18 cellular contexts compared by ENCODE assay signal in genomic region chr17:12078791-12079190, GRCh38. TPM values are rescaled to one million over a fixed set of nuclear protein-coding genes. Genes with fewer than 3 reads are reported as not detected.
A peak's percentile ranks its signal among the peaks of the same experiment; 100 is the strongest.
DNase-seq lines count a peak whose midpoint lies in the region; ATAC-seq, FAIRE-seq and TF ChIP-seq lines count a peak whose summit lies in the region.
"Had no signal": no experiment of that assay in that cellular context is flagged by ENCODE, and none has a peak within 500 bp of the region (broad histone marks: within the 10 kb centered on the region; RNA-seq: fewer than 3 reads in every experiment).

No MANE protein-coding gene starts in this region.

- POLR2A ChIA-PET in SK-N-SH (lab: Yijun Ruan, JAX), result no interaction called here

- H3K4me3 Mint-ChIP-seq in activated T-cell treated with anti-CD3 and anti-CD28 coated beads, Interleukin-2, amount 50 U/mL, for 72 hours, result no peak overlapping the region
- no peak overlapping the region for H3K4me3 Mint-ChIP-seq in activated naive CD4-positive, alpha-beta T cell treated with anti-CD3 and anti-CD28 coated beads for 36 hours
- H3K4me3 Mint-ChIP-seq: activated T-helper 17 cell treated with anti-CD3 and anti-CD28 coated beads, Interleukin-2, amount 50 U/mL, for 72 hours; naive thymus-derived CD4-positive, alpha-beta T cell had no signal

- H3K27ac ChIP-seq in SK-N-SH (ENCODE audit: low read depth in 2 of 2, low read length in 1 of 2) (peak overlapping the region in 1 of 2 experiments; percentile 64; a peak in 3 of 4 replicates), smooth muscle cell (ENCODE audit: low read depth) (peak overlapping the region; percentile 88)
- H3K27ac ChIP-seq: esophagus squamous epithelium, skin epidermis had no signal

- H3K27me3 ChIP-seq in SK-N-SH (ENCODE audit: insufficient read depth) (no peaks in the 10 kb centered on the region), smooth muscle cell (ENCODE audit: low read depth) (no peaks in the 10 kb centered on the region)
- H3K27me3 ChIP-seq: esophagus squamous epithelium had no signal

- no peaks in the 10 kb centered on the region for H3K9me2 ChIP-seq in SK-N-SH

- TF ChIP-seq POLR2A in H54 (IDR thresholded peaks at IDR 0.05; ENCODE audit: low read depth, low read length), result no peak

- ATAC-seq in activated T-cell treated with anti-CD3 and anti-CD28 coated beads, Interleukin-2, amount 50 U/mL, for 72 hours (replicated peaks in 1 of 2), result no peak
- ATAC-seq: activated T-helper 17 cell treated with anti-CD3 and anti-CD28 coated beads, Interleukin-2, amount 50 U/mL, for 72 hours; naive thymus-derived CD4-positive, alpha-beta T cell had no signal

- peaks cover 0 to 3% of the 10 kb centered on the region in 2 donors for H3K9me3 Mint-ChIP-seq in activated T-cell treated with anti-CD3 and anti-CD28 coated beads, Interleukin-2, amount 50 U/mL, for 72 hours
- no peaks in the 10 kb centered on the region for H3K9me3 Mint-ChIP-seq in activated naive CD4-positive, alpha-beta T cell treated with anti-CD3 and anti-CD28 coated beads for 36 hours
- H3K9me3 Mint-ChIP-seq: activated T-helper 17 cell treated with anti-CD3 and anti-CD28 coated beads, Interleukin-2, amount 50 U/mL, for 72 hours had no signal

- peaks cover 63% of the 10 kb centered on the region; the same call in 1 of the 2 replicates for H3K79me2 ChIP-seq in SK-N-SH (ENCODE audit: insufficient read depth)
- peaks cover 62% of the 10 kb centered on the region for H3K79me2 ChIP-seq in smooth muscle cell (ENCODE audit: low read depth)

- H3K4me3 ChIP-seq in SK-N-SH (ENCODE audit: low read depth in 2 of 2, low read length in 1 of 2), result no peak overlapping the region
- H3K4me3 ChIP-seq in fibroblast of pulmonary artery (replicated peaks; ENCODE audit: low read depth, low read length), result no peak overlapping the region
- no peak overlapping the region for H3K4me3 ChIP-seq in smooth muscle cell
- H3K4me3 ChIP-seq: esophagus squamous epithelium, skin epidermis, thoracic aorta had no signal

- CTCF ChIA-PET in SK-N-SH (lab: Yijun Ruan, JAX), result no interaction called here
- CTCF ChIA-PET in activated naive CD4-positive, alpha-beta T cell treated with anti-CD3 and anti-CD28 coated beads for 36 hours (lab: Charles Lee), result interaction anchor here (1.0 kb wide), 1 partner anchor 11 kb away, joined by 3 read pairs; no protein-coding TSS in a partner anchor

- intact Hi-C loops in activated naive CD4-positive, alpha-beta T cell treated with anti-CD3 and anti-CD28 coated beads for 36 hours (cut with micrococcal nuclease), result no loop called here

- peaks cover 25 to 35% of the 10 kb centered on the region in 2 experiments for H3K36me3 ChIP-seq in SK-N-SH (replicated peaks in 1 of 2; ENCODE audit: control insufficient read depth in 1 of 2, insufficient read depth in 2 of 2, low read length in 1 of 2)
- peaks cover 3% of the 10 kb centered on the region for H3K36me3 ChIP-seq in smooth muscle cell (ENCODE audit: low read depth)

- peak; percentile 97 for FAIRE-seq in H54 (lab: Jason Lieb, UNC)
- FAIRE-seq: GM19239 had no signal

- H3K4me1 ChIP-seq in SK-N-SH (ENCODE audit: control insufficient read depth in 1 of 2, insufficient read depth in 2 of 2, low read depth in 1 of 2, low read length in 1 of 2) (peaks cover 0 to 3% of the 10 kb centered on the region in 2 experiments; a peak in 1 of 4 replicates), smooth muscle cell (ENCODE audit: low read depth) (no peaks in the 10 kb centered on the region)
- H3K4me1 ChIP-seq: esophagus squamous epithelium had no signal

- H3K9ac ChIP-seq in SK-N-SH (no peak overlapping the region), smooth muscle cell (ENCODE audit: low read depth) (no peak overlapping the region)

- no peaks in the 10 kb centered on the region for H4K20me1 ChIP-seq in SK-N-SH (ENCODE audit: insufficient read depth)
- H4K20me1 ChIP-seq in smooth muscle cell (ENCODE audit: low read depth), result peaks cover 66% of the 10 kb centered on the region

- H3K36me3 Mint-ChIP-seq in activated T-cell treated with anti-CD3 and anti-CD28 coated beads, Interleukin-2, amount 50 U/mL, for 72 hours (ENCODE audit: insufficient read depth in 2 of 2), result peaks cover 17 to 25% of the 10 kb centered on the region in 2 donors
- peaks cover 55% of the 10 kb centered on the region for H3K36me3 Mint-ChIP-seq in activated naive CD4-positive, alpha-beta T cell treated with anti-CD3 and anti-CD28 coated beads for 36 hours (ENCODE audit: low read depth)

- H3F3A ChIP-seq in SK-N-SH (replicated peaks; ENCODE audit: insufficient read depth) (peaks cover 3% of the 10 kb centered on the region), smooth muscle cell (ENCODE audit: low read depth) (no peaks in the 10 kb centered on the region)

- H2AFZ ChIP-seq in SK-N-SH (ENCODE audit: low read depth) (0 out of 2 replicates have a peak overlapping the region, but pooled peaks have one; percentile 8), smooth muscle cell (ENCODE audit: low read depth) (peak overlapping the region; percentile 30)

- no peaks in the 10 kb centered on the region for H3K9me3 ChIP-seq in SK-N-SH
- H3K9me3 ChIP-seq in smooth muscle cell (replicated peaks; ENCODE audit: low read depth), result no peaks in the 10 kb centered on the region
- H3K9me3 ChIP-seq: esophagus squamous epithelium, thoracic aorta had no signal

- TF ChIP-seq CTCF in SK-N-SH (IDR thresholded peaks at IDR 0.05) (no peak), fibroblast of pulmonary artery (IDR thresholded peaks at IDR 0.05; ENCODE audit: low read length, missing control alignments) (no peak), smooth muscle cell (IDR thresholded peaks at IDR 0.05; ENCODE audit: borderline replicate concordance, insufficient read depth, poor library complexity, severe bottlenecking) (no peak)

- peaks cover 10% of the 10 kb centered on the region for H3K4me1 Mint-ChIP-seq in activated T-cell treated with anti-CD3 and anti-CD28 coated beads, Interleukin-2, amount 50 U/mL, for 72 hours (ENCODE audit: low read depth)
- peaks cover 14% of the 10 kb centered on the region for H3K4me1 Mint-ChIP-seq in activated naive CD4-positive, alpha-beta T cell treated with anti-CD3 and anti-CD28 coated beads for 36 hours (ENCODE audit: low read depth)

- peak; percentile 7 for DNase-seq in H54 (ENCODE audit: insufficient read length, low spot score)
- DNase-seq in SK-N-SH, result no peak
- DNase-seq in fibroblast of pulmonary artery (ENCODE audit: low read depth), result peak; percentile 68
- no peak for DNase-seq in smooth muscle cell (lab: John Stamatoyannopoulos, UW; ENCODE audit: unreplicated experiment)
- DNase-seq in SIG-M5 (lab: John Stamatoyannopoulos, UW), result no peak
- DNase-seq in activated T-cell treated with anti-CD3 and anti-CD28 coated beads, Interleukin-2, amount 50 U/mL, for 72 hours, result no peak
- DNase-seq in activated naive CD4-positive, alpha-beta T cell treated with anti-CD3 and anti-CD28 coated beads for 36 hours, result no peak
- DNase-seq: activated CD4-positive, alpha-beta T cell treated with anti-CD3 and anti-CD28 coated beads for 4 hours; caudate nucleus; esophagus squamous epithelium; islet precursor cell; naive thymus-derived CD4-positive, alpha-beta T cell; NCI-H146; NCI-H748 treated with DMSO at 0.1 percent for 48 hours had no signal

- TF ChIP-seq EP300 in SK-N-SH (IDR thresholded peaks at IDR 0.05; ENCODE audit: borderline replicate concordance in 1 of 2, low read depth in 1 of 2, low read length in 1 of 2), result no peak

- H3K27ac Mint-ChIP-seq in activated T-cell treated with anti-CD3 and anti-CD28 coated beads, Interleukin-2, amount 50 U/mL, for 72 hours, result no peak overlapping the region
- no peak overlapping the region for H3K27ac Mint-ChIP-seq in activated naive CD4-positive, alpha-beta T cell treated with anti-CD3 and anti-CD28 coated beads for 36 hours

- H3K4me2 ChIP-seq in SK-N-SH (no peak overlapping the region), smooth muscle cell (peak overlapping the region; percentile 75)

- TF ChIP-seq RAD21 in SK-N-SH (IDR thresholded peaks at IDR 0.05; ENCODE audit: low read length), result no peak

- WGBS in SK-N-SH (ENCODE audit: low lambda C conversion rate), result 27% methylated on average over 2 of the region's 2 CpGs
- WGBS in smooth muscle cell (ENCODE audit: low lambda C conversion rate), result 7% methylated on average over 2 of the region's 2 CpGs

- no peaks in the 10 kb centered on the region for H3K27me3 Mint-ChIP-seq in activated T-cell treated with anti-CD3 and anti-CD28 coated beads, Interleukin-2, amount 50 U/mL, for 72 hours (ENCODE audit: low read depth)
- H3K27me3 Mint-ChIP-seq in activated naive CD4-positive, alpha-beta T cell treated with anti-CD3 and anti-CD28 coated beads for 36 hours (ENCODE audit: low read depth), result no peaks in the 10 kb centered on the region
- H3K27me3 Mint-ChIP-seq: activated T-helper 17 cell treated with anti-CD3 and anti-CD28 coated beads, Interleukin-2, amount 50 U/mL, for 72 hours; naive thymus-derived CD4-positive, alpha-beta T cell had no signal

RNA-seq across cellular contexts. Expression of gene MAP2K4, which starts 58.1 kb away (rescaled TPM):
- polyA plus RNA-seq in SK-N-SH (2012; rRNA removed), result 10.6 and 14.0 TPM in 2 replicates
- 15.9 and 17.4 TPM in 2 replicates for polyA plus RNA-seq in SK-N-SH (2012; cell fraction: cytosol; rRNA removed)
- polyA plus RNA-seq in SK-N-SH (2012; cell fraction: nucleus; rRNA removed), result 9.2 and 19.3 TPM in 2 replicates
- 54.9 and 60.4 TPM in 2 replicates for total RNA-seq in smooth muscle cell
- 33.0 and 34.4 TPM in 2 replicates for polyA plus RNA-seq in smooth muscle cell
- total RNA-seq in activated T-cell treated with anti-CD3 and anti-CD28 coated beads, Interleukin-2, amount 50 U/mL, for 72 hours, result 10 to 100 TPM; 24.9 to 29.1 TPM
- 10 to 100 TPM; 22.5 to 23.5 TPM for total RNA-seq in activated naive CD4-positive, alpha-beta T cell treated with anti-CD3 and anti-CD28 coated beads for 36 hours

Comparison
In these comparisons a context has a peak if more than half of its experiments do, and no peak if none do; other contexts are left out.
1. DNase-seq: peak in H54 (single experiment) and fibroblast of pulmonary artery (single experiment); none in SK-N-SH (single experiment), smooth muscle cell (single experiment), SIG-M5 (single experiment), activated T-cell treated with anti-CD3 and anti-CD28 coated beads, Interleukin-2, amount 50 U/mL, for 72 hours (0 of 2) and activated naive CD4-positive, alpha-beta T cell treated with anti-CD3 and anti-CD28 coated beads for 36 hours (single experiment).